Comparison of ENCODE assay signal across 16 cellular contexts in the genomic region with DNA sequence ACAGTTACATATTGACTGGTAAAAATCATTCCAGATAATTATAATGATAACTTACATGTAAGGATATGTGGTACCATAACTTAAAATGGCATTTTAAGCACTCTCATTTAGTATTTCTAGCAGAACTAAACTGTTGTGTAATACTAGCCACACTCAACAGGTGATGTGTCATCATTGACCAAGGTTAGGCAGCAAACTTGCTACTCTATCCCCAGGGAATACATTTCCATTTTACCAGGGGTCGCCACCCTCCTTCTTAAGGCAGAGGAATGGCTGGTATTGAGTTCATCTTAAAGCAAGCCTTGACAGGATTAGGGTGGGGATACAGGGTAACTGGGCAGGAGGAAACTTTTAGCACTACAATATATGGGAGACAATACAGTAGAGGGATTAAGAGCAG.
DNase-seq lines count a peak whose midpoint lies in the region; FAIRE-seq and TF ChIP-seq lines count a peak whose summit lies in the region.
"Had no signal": no experiment of that assay in that cellular context is flagged by ENCODE, and none has a peak within 500 bp of the region (broad histone marks: within the 10 kb centered on the region; RNA-seq: fewer than 3 reads in every experiment).

No MANE protein-coding gene starts in this region.

- no peak for TF ChIP-seq CTCF in bronchial epithelial cell (IDR thresholded peaks at IDR 0.05; ENCODE audit: insufficient read depth, low read length, severe bottlenecking)
- TF ChIP-seq CTCF in keratinocyte (optimal IDR thresholded peaks at IDR 0.05 in 1 of 3, IDR thresholded peaks at IDR 0.05 in 1 of 3, conservative IDR thresholded peaks at IDR 0.05 in 1 of 3; ENCODE audit: extremely low read depth in 1 of 3, insufficient read depth in 2 of 3, low read length in 3 of 3) = no peak

- H3K36me3 ChIP-seq in bronchial epithelial cell (ENCODE audit: control insufficient read depth, insufficient read depth, low read length) (no peaks in the 10 kb centered on the region), keratinocyte (ENCODE audit: control insufficient read depth in 2 of 2, extremely low read depth in 1 of 2, insufficient read depth in 2 of 2, low read length in 2 of 2) (no peaks in the 10 kb centered on the region)

- H3K27ac ChIP-seq in keratinocyte (ENCODE audit: control insufficient read depth, insufficient read depth, low read length) = peak overlapping the region; percentile 70
- H3K27ac ChIP-seq: KMS-11, PC-9 had no signal

- H3K27me3 ChIP-seq in bronchial epithelial cell (ENCODE audit: control insufficient read depth, insufficient read depth, low read length) (no peaks in the 10 kb centered on the region), keratinocyte (ENCODE audit: control insufficient read depth, extremely low read depth, insufficient read depth, low read length) (no peaks in the 10 kb centered on the region)

- H3K9me1 ChIP-seq in keratinocyte (ENCODE audit: control insufficient read depth, extremely low read depth, insufficient read depth, low read length) = no peaks in the 10 kb centered on the region

- no peaks in the 10 kb centered on the region for H3K9me3 ChIP-seq in keratinocyte (ENCODE audit: control insufficient read depth, low read depth, low read length)
- H3K9me3 ChIP-seq: Caco-2 had no signal

- DNase-seq in HPDE6-E6E7 (ENCODE audit: extremely low spot score) (peak; percentile 70), M059J (ENCODE audit: low read depth) (peak; percentile 34), bronchial epithelial cell (ENCODE audit: low read depth) (peak; percentile 92), keratinocyte (ENCODE audit: low read depth, low spot score) (peak; percentile 35), NCI-H2227 treated with DMSO at 0.1 percent for 48 hours (lab: John Stamatoyannopoulos, UW) (no peak), GM19240 (ENCODE audit: insufficient read length, low spot score) (no peak), NCI-H146 (lab: John Stamatoyannopoulos, UW) (no peak)
- DNase-seq: Caco-2, DMS153, HCEC 1CT, MM.1S, NCI-H1105, NCI-H1694 treated with DMSO at 0.1 percent for 48 hours, NCI-H748 treated with DMSO at 0.1 percent for 48 hours, PC-9 had no signal

- H3K4me1 ChIP-seq in keratinocyte (ENCODE audit: control insufficient read depth, extremely low read depth, insufficient read depth, low read length) = peaks cover 43% of the 10 kb centered on the region
- H3K4me1 ChIP-seq: Caco-2 had no signal

- no peaks in the 10 kb centered on the region for H3K79me2 ChIP-seq in keratinocyte (ENCODE audit: control insufficient read depth, insufficient read depth, low read length)

- H3K4me3 ChIP-seq in bronchial epithelial cell (ENCODE audit: low read depth, low read length) (no peak overlapping the region), keratinocyte (ENCODE audit: control insufficient read depth in 2 of 3, extremely low read depth in 1 of 3, insufficient read depth in 2 of 3, low read depth in 1 of 3, low read length in 3 of 3) (no peak overlapping the region)
- H3K4me3 ChIP-seq: PC-9 had no signal

- dilution Hi-C loops in keratinocyte (cut with MboI; ENCODE audit: extremely low pct_ligation_motif_present, low sequenced_read_pairs) = no loop called here

- H4K20me1 ChIP-seq in keratinocyte (ENCODE audit: control insufficient read depth, extremely low read depth, insufficient read depth, low read length) = no peaks in the 10 kb centered on the region

- FAIRE-seq in bronchial epithelial cell (lab: Jason Lieb, UNC) (no peak), keratinocyte (lab: Jason Lieb, UNC) (peak; percentile 96)

- peak overlapping the region; percentile 40 for H3K4me2 ChIP-seq in keratinocyte (ENCODE audit: control insufficient read depth, extremely low read depth, insufficient read depth, low read depth, low read length)
- H3K4me2 ChIP-seq: KMS-11, PC-9 had no signal

- H2AFZ ChIP-seq in keratinocyte (ENCODE audit: control insufficient read depth, low read length) = no peak overlapping the region
- H2AFZ ChIP-seq: PC-9 had no signal

- no peak overlapping the region for H3K9ac ChIP-seq in keratinocyte (ENCODE audit: control insufficient read depth, extremely low read depth, insufficient read depth, low read length)
- H3K9ac ChIP-seq: KMS-11 had no signal

Comparison
In these comparisons a context has a peak if more than half of its experiments do, and no peak if none do; other contexts are left out.
1. DNase-seq: peak in HPDE6-E6E7 (single experiment), M059J (single experiment), bronchial epithelial cell (single experiment) and keratinocyte (single experiment); none in NCI-H2227 treated with DMSO at 0.1 percent for 48 hours (single experiment), GM19240 (single experiment) and NCI-H146 (single experiment).